In genomic region chr2:28338754-28339325, GRCh38 we compare ENCODE assay signal across 1 cellular context.
TF ChIP-seq lines count a peak whose summit lies in the region.

No MANE protein-coding gene starts in this region.

TF ChIP-seq in GM23338, 12 proteins besides CTCF, POLR2A, EP300 and RAD21 (continued from another document):
- TF ChIP-seq ZNF462 (CRISPR knock-in tag; IDR thresholded peaks at IDR 0.05): no peak
